ENCODE assay signal across 22 cellular contexts in genomic region chr21:35136106-35136505, GRCh38.
A peak's percentile ranks its signal among the peaks of the same experiment; 100 is the strongest.
DNase-seq lines count a peak whose midpoint lies in the region; ATAC-seq and TF ChIP-seq lines count a peak whose summit lies in the region.
"Had no signal": no experiment of that assay in that cellular context is flagged by ENCODE, and none has a peak within 500 bp of the region (broad histone marks: within the 10 kb centered on the region; RNA-seq: fewer than 3 reads in every experiment).

No MANE protein-coding gene starts in this region.

- DNase-seq in SJSA1 (ENCODE audit: low read depth in 1 of 2, low spot score in 2 of 2), result no peak
- DNase-seq in germinal center (ENCODE audit: low spot score), result peak; percentile 10
- no peak for DNase-seq in smooth muscle cell (lab: John Stamatoyannopoulos, UW; ENCODE audit: unreplicated experiment)
- DNase-seq in testis, result no peak
- DNase-seq: activated CD4-positive, alpha-beta memory T cell treated with anti-CD3 and anti-CD28 coated beads for 36 hours; activated gamma-delta T cell treated with Interleukin-2 at 50 U/mL for 16 hours; amygdala; COR-L47; effector CD8-positive, alpha-beta T cell; esophagus squamous epithelium; left cardiac atrium; MG63; NCI-H1436; NCI-H2171; NCI-H69; stimulated activated CD4-positive, alpha-beta T cell treated with anti-CD3 and anti-CD28 coated beads, Interleukin-4, amount 100 ng/mL, for 24 hours; stimulated activated naive CD8-positive, alpha-beta T cell treated with anti-CD3 and anti-CD28 coated beads, Interleukin-15, amount 100 ng/mL, for 72 hours; upper lobe of left lung had no signal

- H3K36me3 ChIP-seq in HUES6 (ENCODE audit: control insufficient read depth, insufficient read depth, low read length) (no peaks in the 10 kb centered on the region), SJSA1 (no peaks in the 10 kb centered on the region), smooth muscle cell (ENCODE audit: low read depth) (no peaks in the 10 kb centered on the region), testis (ENCODE audit: low read depth, missing control alignments) (no peaks in the 10 kb centered on the region)
- H3K36me3 ChIP-seq: esophagus squamous epithelium, MG63, neural progenitor cell, upper lobe of left lung had no signal

- H2AFZ ChIP-seq in smooth muscle cell (ENCODE audit: low read depth), result peak overlapping the region; percentile 76

- ATAC-seq in GM18498 (IDR thresholded peaks at IDR 0.05; ENCODE audit: unreplicated experiment) (no peak), HG02798 (IDR thresholded peaks at IDR 0.05; ENCODE audit: poor library complexity, unreplicated experiment) (no peak)
- ATAC-seq: stimulated activated naive CD8-positive, alpha-beta T cell treated with anti-CD3 and anti-CD28 coated beads, Interleukin-15, amount 100 ng/mL, for 72 hours had no signal

- no peaks in the 10 kb centered on the region for H3K9me3 ChIP-seq in HUES6 (ENCODE audit: control insufficient read depth, insufficient read depth, low read depth, low read length)
- H3K9me3 ChIP-seq in SJSA1 (replicated peaks), result no peaks in the 10 kb centered on the region
- H3K9me3 ChIP-seq in smooth muscle cell (replicated peaks; ENCODE audit: low read depth), result no peaks in the 10 kb centered on the region
- H3K9me3 ChIP-seq in testis, result no peaks in the 10 kb centered on the region
- H3K9me3 ChIP-seq: esophagus squamous epithelium, MG63, upper lobe of left lung had no signal

- H3K27me3 ChIP-seq in HUES6 (ENCODE audit: control insufficient read depth, insufficient read depth, low read length) (no peaks in the 10 kb centered on the region), SJSA1 (replicated peaks) (no peaks in the 10 kb centered on the region), smooth muscle cell (ENCODE audit: low read depth) (no peaks in the 10 kb centered on the region), testis (no peaks in the 10 kb centered on the region)
- H3K27me3 ChIP-seq: esophagus squamous epithelium, MG63, neural progenitor cell, upper lobe of left lung had no signal

- WGBS in smooth muscle cell (ENCODE audit: low lambda C conversion rate), result 88% methylated on average over 3 of the region's 3 CpGs
- WGBS in testis, 2 donors, result 71 to 78% methylated on average over 3 of the region's 3 CpGs

- no peak for TF ChIP-seq POLR2A in testis (IDR thresholded peaks at IDR 0.05)

- H4K20me1 ChIP-seq in smooth muscle cell (ENCODE audit: low read depth), result no peaks in the 10 kb centered on the region

- intact Hi-C loops in testis (cut with DNase I; ENCODE audit: low total_unique reads), result no loop called here

- TF ChIP-seq CTCF in smooth muscle cell (IDR thresholded peaks at IDR 0.05; ENCODE audit: borderline replicate concordance, insufficient read depth, poor library complexity, severe bottlenecking) (no peak), testis (IDR thresholded peaks at IDR 0.05) (no peak)

- H3K79me2 ChIP-seq in smooth muscle cell (ENCODE audit: low read depth), result no peaks in the 10 kb centered on the region

- H3K27ac ChIP-seq in HUES6 (ENCODE audit: low read depth, low read length) (peak overlapping the region; percentile 40; the same call in 1 of the 2 replicates), SJSA1 (peak overlapping the region; percentile 73), smooth muscle cell (ENCODE audit: low read depth) (peak overlapping the region; percentile 98), testis (no peak overlapping the region)
- H3K27ac ChIP-seq: neural progenitor cell, upper lobe of left lung had no signal

- peak overlapping the region; percentile 71 for H3K4me2 ChIP-seq in smooth muscle cell
- H3K4me2 ChIP-seq: neural progenitor cell had no signal

- H3K9ac ChIP-seq in HUES6 (ENCODE audit: low read length) (no peak overlapping the region), smooth muscle cell (ENCODE audit: low read depth) (peak overlapping the region; percentile 83)
- H3K9ac ChIP-seq: neural progenitor cell had no signal

- H3K4me1 ChIP-seq in HUES6 (ENCODE audit: control insufficient read depth, insufficient read depth, low read length) (peaks cover 12% of the 10 kb centered on the region), SJSA1 (replicated peaks) (peaks cover 35% of the 10 kb centered on the region), smooth muscle cell (ENCODE audit: low read depth) (peaks cover 17% of the 10 kb centered on the region), testis (no peaks in the 10 kb centered on the region)
- H3K4me1 ChIP-seq: neural progenitor cell, upper lobe of left lung had no signal

- H3K4me3 ChIP-seq in HUES6 (ENCODE audit: low read depth, low read length) (no peak overlapping the region), SJSA1 (no peak overlapping the region), smooth muscle cell (no peak overlapping the region), testis (no peak overlapping the region)
- H3K4me3 ChIP-seq: esophagus squamous epithelium, MG63, neural progenitor cell, upper lobe of left lung had no signal

- peaks cover 21% of the 10 kb centered on the region for H3F3A ChIP-seq in smooth muscle cell (ENCODE audit: low read depth)

Comparison
In these comparisons a context has a peak if more than half of its experiments do, and no peak if none do; other contexts are left out.
1. H3K27ac ChIP-seq: peak in HUES6 (single experiment), SJSA1 (single experiment) and smooth muscle cell (single experiment); none in testis (0 of 2).